Comparison of ENCODE assay signal across 33 cellular contexts in the genomic region with DNA sequence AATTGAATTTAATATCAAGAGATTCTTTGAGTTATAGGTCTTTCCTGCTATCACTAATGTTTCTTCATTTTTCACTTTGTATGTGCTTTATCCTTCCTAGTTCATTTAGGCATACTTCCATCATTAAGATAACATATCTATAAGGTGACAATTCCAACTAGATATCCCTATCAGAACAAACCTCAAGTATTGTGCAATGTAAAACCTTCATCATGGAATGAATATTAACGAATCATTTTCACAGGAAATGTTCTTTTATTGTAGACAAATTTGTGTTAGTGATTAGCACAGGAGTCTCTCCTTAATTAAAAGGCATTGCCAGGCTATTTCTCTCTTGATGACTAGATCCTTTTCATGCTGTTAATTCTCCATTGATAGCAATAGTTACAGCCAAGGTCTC.
"Had no signal": no experiment of that assay in that cellular context is flagged by ENCODE, and none has a peak within 500 bp of the region (broad histone marks: within the 10 kb centered on the region; RNA-seq: fewer than 3 reads in every experiment).

No MANE protein-coding gene starts in this region.

- H3K4me3 ChIP-seq: adrenal gland, ascending aorta, body of pancreas, breast epithelium, cardiac muscle cell had no signal

- H3K9me3 ChIP-seq: adrenal gland, ascending aorta, body of pancreas, breast epithelium had no signal

- ATAC-seq: activated naive CD4-positive, alpha-beta T cell treated with anti-CD3 and anti-CD28 coated beads, Interleukin-2, amount 50 U/mL, for 72 hours; activated naive CD8-positive, alpha-beta T cell treated with anti-CD3 and anti-CD28 coated beads, Interleukin-2, amount 50 U/mL, for 24 hours; activated T-cell treated with anti-CD3 and anti-CD28 coated beads, Interleukin-2, amount 50 U/mL, for 4 hours; activated T-cell treated with anti-CD3 and anti-CD28 coated beads, Interleukin-2, amount 50 U/mL, for 72 hours; activated T-helper 17 cell treated with anti-CD3 and anti-CD28 coated beads, Interleukin-2, amount 50 U/mL, for 72 hours; body of pancreas had no signal

- H3K4me1 ChIP-seq: adrenal gland, ascending aorta, body of pancreas, breast epithelium had no signal

- H3K36me3 ChIP-seq: adrenal gland, ascending aorta, brain microvascular endothelial cell, breast epithelium, cardiac muscle cell had no signal

- H3K27ac ChIP-seq: adrenal gland, ascending aorta, body of pancreas, brain microvascular endothelial cell, breast epithelium, cardiac muscle cell had no signal

- FAIRE-seq: astrocyte, bronchial epithelial cell had no signal

- H3K27me3 ChIP-seq: adrenal gland, ascending aorta, body of pancreas, brain microvascular endothelial cell, breast epithelium, cardiac muscle cell had no signal

- DNase-seq: activated effector memory CD4-positive, alpha-beta T cell treated with anti-CD3 and anti-CD28 coated beads, Interleukin-2, amount 50 U/mL, for 16 hours; activated effector memory CD4-positive, alpha-beta T cell treated with Interleukin-2 at 50 U/mL for 16 hours; activated gamma-delta T cell; activated gamma-delta T cell treated with Interleukin-2 at 50 U/mL for 16 hours; activated naive CD4-positive, alpha-beta T cell; activated naive CD4-positive, alpha-beta T cell treated with anti-CD3 and anti-CD28 coated beads for 36 hours; activated naive CD4-positive, alpha-beta T cell treated with anti-CD3 and anti-CD28 coated beads, Interleukin-2, amount 10 ng/mL, durations not matched to agents 7 days and 5 days; activated naive CD4-positive, alpha-beta T cell treated with anti-CD3 and anti-CD28 coated beads, Interleukin-2, amount 50 U/mL, for 16 hours; activated naive CD4-positive, alpha-beta T cell treated with Interleukin-2 at 50 U/mL for 16 hours; activated naive CD8-positive, alpha-beta T cell treated with anti-CD3 and anti-CD28 coated beads for 36 hours; activated naive CD8-positive, alpha-beta T cell treated with anti-CD3 and anti-CD28 coated beads, Interleukin-2, amount 10 ng/mL, durations not matched to agents 7 days and 5 days; activated naive CD8-positive, alpha-beta T cell treated with anti-CD3 and anti-CD28 coated beads, Interleukin-2, amount 50 U/mL, for 24 hours; activated T-cell treated with anti-CD3 and anti-CD28 coated beads, Interleukin-2, amount 50 U/mL, for 24 hours; activated T-cell treated with anti-CD3 and anti-CD28 coated beads, Interleukin-2, amount 50 U/mL, for 4 hours; activated T-cell treated with anti-CD3 and anti-CD28 coated beads, Interleukin-2, amount 50 U/mL, for 48 hours; activated T-cell treated with anti-CD3 and anti-CD28 coated beads, Interleukin-2, amount 50 U/mL, for 72 hours; adrenal gland; amniotic stem cell; amygdala; anterior cingulate cortex; aorta; body of pancreas; brain microvascular endothelial cell; caudate nucleus; central memory CD4-positive, alpha-beta T cell; cerebellar nuclear complex had no signal
